In genomic region chr20:21214431-21214830, GRCh38 we compare ENCODE assay signal across 1 cellular context.
TF ChIP-seq lines count a peak whose summit lies in the region.

No MANE protein-coding gene starts in this region.

TF ChIP-seq in WTC11, 78 proteins besides CTCF, POLR2A, EP300 and RAD21 (continued from another document):
- TF ChIP-seq ZMAT4 (CRISPR knock-in tag; IDR thresholded peaks at IDR 0.05) (no peak), ZNF138 (CRISPR knock-in tag; conservative IDR thresholded peaks at IDR 0.05) (no peak), ZNF671 (CRISPR knock-in tag; IDR thresholded peaks at IDR 0.05) (no peak), CREB1 (CRISPR knock-in tag; IDR thresholded peaks at IDR 0.05) (no peak), KAT7 (CRISPR knock-in tag; IDR thresholded peaks at IDR 0.05; ENCODE audit: borderline replicate concordance) (no peak), OVOL2 (CRISPR knock-in tag; IDR thresholded peaks at IDR 0.05; ENCODE audit: borderline replicate concordance) (no peak)
- TF ChIP-seq, protein P1, sequence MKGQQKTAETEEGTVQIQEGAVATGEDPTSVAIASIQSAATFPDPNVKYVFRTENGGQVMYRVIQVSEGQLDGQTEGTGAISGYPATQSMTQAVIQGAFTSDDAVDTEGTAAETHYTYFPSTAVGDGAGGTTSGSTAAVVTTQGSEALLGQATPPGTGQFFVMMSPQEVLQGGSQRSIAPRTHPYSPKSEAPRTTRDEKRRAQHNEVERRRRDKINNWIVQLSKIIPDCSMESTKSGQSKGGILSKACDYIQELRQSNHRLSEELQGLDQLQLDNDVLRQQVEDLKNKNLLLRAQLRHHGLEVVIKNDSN (CRISPR knock-in tag; IDR thresholded peaks at IDR 0.05), result no peak
- TF ChIP-seq, protein P2, sequence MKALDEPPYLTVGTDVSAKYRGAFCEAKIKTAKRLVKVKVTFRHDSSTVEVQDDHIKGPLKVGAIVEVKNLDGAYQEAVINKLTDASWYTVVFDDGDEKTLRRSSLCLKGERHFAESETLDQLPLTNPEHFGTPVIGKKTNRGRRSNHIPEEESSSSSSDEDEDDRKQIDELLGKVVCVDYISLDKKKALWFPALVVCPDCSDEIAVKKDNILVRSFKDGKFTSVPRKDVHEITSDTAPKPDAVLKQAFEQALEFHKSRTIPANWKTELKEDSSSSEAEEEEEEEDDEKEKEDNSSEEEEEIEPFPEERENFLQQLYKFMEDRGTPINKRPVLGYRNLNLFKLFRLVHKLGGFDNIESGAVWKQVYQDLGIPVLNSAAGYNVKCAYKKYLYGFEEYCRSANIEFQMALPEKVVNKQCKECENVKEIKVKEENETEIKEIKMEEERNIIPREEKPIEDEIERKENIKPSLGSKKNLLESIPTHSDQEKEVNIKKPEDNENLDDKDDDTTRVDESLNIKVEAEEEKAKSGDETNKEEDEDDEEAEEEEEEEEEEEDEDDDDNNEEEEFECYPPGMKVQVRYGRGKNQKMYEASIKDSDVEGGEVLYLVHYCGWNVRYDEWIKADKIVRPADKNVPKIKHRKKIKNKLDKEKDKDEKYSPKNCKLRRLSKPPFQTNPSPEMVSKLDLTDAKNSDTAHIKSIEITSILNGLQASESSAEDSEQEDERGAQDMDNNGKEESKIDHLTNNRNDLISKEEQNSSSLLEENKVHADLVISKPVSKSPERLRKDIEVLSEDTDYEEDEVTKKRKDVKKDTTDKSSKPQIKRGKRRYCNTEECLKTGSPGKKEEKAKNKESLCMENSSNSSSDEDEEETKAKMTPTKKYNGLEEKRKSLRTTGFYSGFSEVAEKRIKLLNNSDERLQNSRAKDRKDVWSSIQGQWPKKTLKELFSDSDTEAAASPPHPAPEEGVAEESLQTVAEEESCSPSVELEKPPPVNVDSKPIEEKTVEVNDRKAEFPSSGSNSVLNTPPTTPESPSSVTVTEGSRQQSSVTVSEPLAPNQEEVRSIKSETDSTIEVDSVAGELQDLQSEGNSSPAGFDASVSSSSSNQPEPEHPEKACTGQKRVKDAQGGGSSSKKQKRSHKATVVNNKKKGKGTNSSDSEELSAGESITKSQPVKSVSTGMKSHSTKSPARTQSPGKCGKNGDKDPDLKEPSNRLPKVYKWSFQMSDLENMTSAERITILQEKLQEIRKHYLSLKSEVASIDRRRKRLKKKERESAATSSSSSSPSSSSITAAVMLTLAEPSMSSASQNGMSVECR (CRISPR knock-in tag; IDR thresholded peaks at IDR 0.05; ENCODE audit: borderline replicate concordance), result no peak
